Comparison of ENCODE assay signal across 14 cellular contexts in genomic region chr18:10062941-10063300, GRCh38.
DNase-seq lines count a peak whose midpoint lies in the region; ATAC-seq and TF ChIP-seq lines count a peak whose summit lies in the region.
"Had no signal": no experiment of that assay in that cellular context is flagged by ENCODE, and none has a peak within 500 bp of the region (broad histone marks: within the 10 kb centered on the region; RNA-seq: fewer than 3 reads in every experiment).

No MANE protein-coding gene starts in this region.

- H3K27ac Mint-ChIP-seq in glutamatergic neuron (ENCODE audit: unreplicated experiment): peak overlapping the region; percentile 91
- peak overlapping the region; percentile 38 to 95 (median 50) for H3K27ac Mint-ChIP-seq in nephron
- H3K27ac Mint-ChIP-seq: CD8-positive, alpha-beta T cell; GM23338 had no signal

- no peak for DNase-seq in glutamatergic neuron
- no peak for DNase-seq in NCI-H2029 (lab: John Stamatoyannopoulos, UW)
- DNase-seq: AML-193; Calu3; CD8-positive, alpha-beta T cell; GF-D8; KG1 had no signal

- CTCF ChIA-PET in HEK293 (lab: Yijun Ruan, JAX): interaction anchor here (0.7 kb wide), 1 partner anchor 21 kb away, joined by 7 read pairs; no protein-coding TSS in a partner anchor

- TF ChIP-seq CTCF in HEK293 (tag by site-specific recombination; IDR thresholded peaks at IDR 0.05) (no peak), glutamatergic neuron (IDR thresholded peaks at IDR 0.05; ENCODE audit: partially characterized antibody, unreplicated experiment) (no peak), nephron (IDR thresholded peaks at IDR 0.05; ENCODE audit: unreplicated experiment in 3 of 3) (no peak)

- H3K9me3 ChIP-seq in HEK293 (ENCODE audit: control insufficient read depth, insufficient read depth, low read depth, low read length): no peaks in the 10 kb centered on the region

- ATAC-seq in HG02759 (IDR thresholded peaks at IDR 0.05; ENCODE audit: unreplicated experiment): no peak
- no peak for ATAC-seq in HG02610 (IDR thresholded peaks at IDR 0.05; ENCODE audit: unreplicated experiment)
- ATAC-seq in HG03039 (IDR thresholded peaks at IDR 0.05; ENCODE audit: unreplicated experiment): no peak
- ATAC-seq: CD8-positive, alpha-beta T cell; GM23338; HCT116 had no signal

- H3K27me3 Mint-ChIP-seq in glutamatergic neuron (ENCODE audit: unreplicated experiment): peaks cover 3% of the 10 kb centered on the region
- peaks cover 13% of the 10 kb centered on the region for H3K27me3 Mint-ChIP-seq in nephron (ENCODE audit: low read depth)

- no peaks in the 10 kb centered on the region for H3K4me1 ChIP-seq in HEK293 (ENCODE audit: control insufficient read depth, insufficient read depth, low read length)

- no peaks in the 10 kb centered on the region for H3K36me3 ChIP-seq in HEK293 (ENCODE audit: control insufficient read depth in 2 of 2, insufficient read depth in 1 of 2, low read length in 2 of 2)

- H3K4me3 Mint-ChIP-seq in glutamatergic neuron (ENCODE audit: unreplicated experiment): peak overlapping the region; percentile 40
- H3K4me3 Mint-ChIP-seq in nephron: no peak overlapping the region
- H3K4me3 Mint-ChIP-seq: CD8-positive, alpha-beta T cell; GM23338 had no signal

- POLR2A ChIA-PET in HEK293 (lab: Yijun Ruan, JAX): no interaction called here

- H3K4me1 Mint-ChIP-seq in glutamatergic neuron (ENCODE audit: low read depth, unreplicated experiment) (peaks cover 50% of the 10 kb centered on the region), nephron (peaks cover 62% of the 10 kb centered on the region)

- H3K4me3 ChIP-seq in HEK293 (ENCODE audit: low read depth, low read length): no peak overlapping the region
- H3K4me3 ChIP-seq: GM23338 had no signal

- H3K36me3 Mint-ChIP-seq in glutamatergic neuron (ENCODE audit: unreplicated experiment) (no peaks in the 10 kb centered on the region), nephron (ENCODE audit: low read depth) (no peaks in the 10 kb centered on the region)
- H3K36me3 Mint-ChIP-seq: CD8-positive, alpha-beta T cell had no signal

- no peak overlapping the region for H3K27ac ChIP-seq in HEK293 (ENCODE audit: extremely low read depth, low read depth, low read length)

- H3K9me3 Mint-ChIP-seq in glutamatergic neuron (ENCODE audit: unreplicated experiment) (peaks cover 4% of the 10 kb centered on the region), nephron (no peaks in the 10 kb centered on the region)
- H3K9me3 Mint-ChIP-seq: CD8-positive, alpha-beta T cell; GM23338 had no signal

TF ChIP-seq in HEK293, 187 proteins besides CTCF, POLR2A, EP300 and RAD21:
- peak; percentile 68 for TF ChIP-seq ZNF366 (tag by site-specific recombination; conservative IDR thresholded peaks at IDR 0.05)
- no peak for TF ChIP-seq ZNF677 (tag by site-specific recombination; IDR thresholded peaks at IDR 0.05)
